ENCODE assay signal across 1 cellular context in the genomic region with DNA sequence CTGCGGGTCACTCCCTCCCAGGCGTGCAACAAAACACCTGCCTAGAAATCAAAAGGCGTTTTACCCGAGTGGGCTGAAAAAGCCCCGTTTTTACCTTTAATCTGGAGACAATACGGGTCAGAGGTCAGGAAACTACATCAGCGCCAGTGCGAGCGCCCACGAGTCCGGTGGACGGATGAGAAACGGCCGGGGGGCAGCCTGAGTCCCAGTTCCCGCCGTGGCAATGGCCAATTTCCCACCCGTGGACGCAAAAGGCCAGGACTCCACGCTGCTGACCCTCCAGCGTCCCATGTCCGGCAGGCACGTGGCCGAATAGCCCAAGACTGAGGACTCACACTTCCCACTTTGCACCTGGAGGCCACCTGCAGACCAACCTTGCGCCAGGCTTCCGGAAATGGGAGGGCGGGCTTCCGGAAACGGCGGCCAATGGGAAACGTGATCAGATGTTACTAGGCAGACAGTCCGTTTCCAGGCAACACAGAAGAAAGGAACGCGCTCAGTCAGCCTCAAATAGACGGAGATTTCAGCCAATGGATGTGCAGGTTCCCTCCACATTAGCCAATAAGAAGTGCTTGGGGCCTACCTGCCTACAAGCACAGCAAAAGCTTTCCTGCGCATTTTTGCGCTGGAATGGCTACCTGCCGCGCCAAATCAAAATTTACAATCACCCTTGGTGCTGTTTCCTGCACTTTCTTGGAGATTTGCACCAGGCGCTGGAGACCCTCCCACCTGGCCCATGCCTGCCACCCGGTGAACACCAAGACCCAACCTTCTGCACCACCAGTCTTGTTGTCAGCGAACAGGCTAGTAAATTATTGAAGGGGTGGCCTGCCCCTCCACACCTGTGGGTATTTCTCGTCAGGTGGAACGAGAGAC.
TF ChIP-seq lines count a peak whose summit lies in the region.

No MANE protein-coding gene starts in this region.

TF ChIP-seq in K562, 482 proteins besides CTCF, POLR2A, EP300 and RAD21 (continued from another document and continues in another):
- TF ChIP-seq, protein P1, sequence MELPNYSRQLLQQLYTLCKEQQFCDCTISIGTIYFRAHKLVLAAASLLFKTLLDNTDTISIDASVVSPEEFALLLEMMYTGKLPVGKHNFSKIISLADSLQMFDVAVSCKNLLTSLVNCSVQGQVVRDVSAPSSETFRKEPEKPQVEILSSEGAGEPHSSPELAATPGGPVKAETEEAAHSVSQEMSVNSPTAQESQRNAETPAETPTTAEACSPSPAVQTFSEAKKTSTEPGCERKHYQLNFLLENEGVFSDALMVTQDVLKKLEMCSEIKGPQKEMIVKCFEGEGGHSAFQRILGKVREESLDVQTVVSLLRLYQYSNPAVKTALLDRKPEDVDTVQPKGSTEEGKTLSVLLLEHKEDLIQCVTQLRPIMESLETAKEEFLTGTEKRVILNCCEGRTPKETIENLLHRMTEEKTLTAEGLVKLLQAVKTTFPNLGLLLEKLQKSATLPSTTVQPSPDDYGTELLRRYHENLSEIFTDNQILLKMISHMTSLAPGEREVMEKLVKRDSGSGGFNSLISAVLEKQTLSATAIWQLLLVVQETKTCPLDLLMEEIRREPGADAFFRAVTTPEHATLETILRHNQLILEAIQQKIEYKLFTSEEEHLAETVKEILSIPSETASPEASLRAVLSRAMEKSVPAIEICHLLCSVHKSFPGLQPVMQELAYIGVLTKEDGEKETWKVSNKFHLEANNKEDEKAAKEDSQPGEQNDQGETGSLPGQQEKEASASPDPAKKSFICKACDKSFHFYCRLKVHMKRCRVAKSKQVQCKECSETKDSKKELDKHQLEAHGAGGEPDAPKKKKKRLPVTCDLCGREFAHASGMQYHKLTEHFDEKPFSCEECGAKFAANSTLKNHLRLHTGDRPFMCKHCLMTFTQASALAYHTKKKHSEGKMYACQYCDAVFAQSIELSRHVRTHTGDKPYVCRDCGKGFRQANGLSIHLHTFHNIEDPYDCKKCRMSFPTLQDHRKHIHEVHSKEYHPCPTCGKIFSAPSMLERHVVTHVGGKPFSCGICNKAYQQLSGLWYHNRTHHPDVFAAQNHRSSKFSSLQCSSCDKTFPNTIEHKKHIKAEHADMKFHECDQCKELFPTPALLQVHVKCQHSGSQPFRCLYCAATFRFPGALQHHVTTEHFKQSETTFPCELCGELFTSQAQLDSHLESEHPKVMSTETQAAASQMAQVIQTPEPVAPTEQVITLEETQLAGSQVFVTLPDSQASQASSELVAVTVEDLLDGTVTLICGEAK (IDR thresholded peaks at IDR 0.05) = peak; percentile 87
- TF ChIP-seq, protein P1 (CRISPR knock-in tag; IDR thresholded peaks at IDR 0.05) = no peak
- TF ChIP-seq ZNF668 (CRISPR knock-in tag; IDR thresholded peaks at IDR 0.05) = no peak
- TF ChIP-seq, protein P2, sequence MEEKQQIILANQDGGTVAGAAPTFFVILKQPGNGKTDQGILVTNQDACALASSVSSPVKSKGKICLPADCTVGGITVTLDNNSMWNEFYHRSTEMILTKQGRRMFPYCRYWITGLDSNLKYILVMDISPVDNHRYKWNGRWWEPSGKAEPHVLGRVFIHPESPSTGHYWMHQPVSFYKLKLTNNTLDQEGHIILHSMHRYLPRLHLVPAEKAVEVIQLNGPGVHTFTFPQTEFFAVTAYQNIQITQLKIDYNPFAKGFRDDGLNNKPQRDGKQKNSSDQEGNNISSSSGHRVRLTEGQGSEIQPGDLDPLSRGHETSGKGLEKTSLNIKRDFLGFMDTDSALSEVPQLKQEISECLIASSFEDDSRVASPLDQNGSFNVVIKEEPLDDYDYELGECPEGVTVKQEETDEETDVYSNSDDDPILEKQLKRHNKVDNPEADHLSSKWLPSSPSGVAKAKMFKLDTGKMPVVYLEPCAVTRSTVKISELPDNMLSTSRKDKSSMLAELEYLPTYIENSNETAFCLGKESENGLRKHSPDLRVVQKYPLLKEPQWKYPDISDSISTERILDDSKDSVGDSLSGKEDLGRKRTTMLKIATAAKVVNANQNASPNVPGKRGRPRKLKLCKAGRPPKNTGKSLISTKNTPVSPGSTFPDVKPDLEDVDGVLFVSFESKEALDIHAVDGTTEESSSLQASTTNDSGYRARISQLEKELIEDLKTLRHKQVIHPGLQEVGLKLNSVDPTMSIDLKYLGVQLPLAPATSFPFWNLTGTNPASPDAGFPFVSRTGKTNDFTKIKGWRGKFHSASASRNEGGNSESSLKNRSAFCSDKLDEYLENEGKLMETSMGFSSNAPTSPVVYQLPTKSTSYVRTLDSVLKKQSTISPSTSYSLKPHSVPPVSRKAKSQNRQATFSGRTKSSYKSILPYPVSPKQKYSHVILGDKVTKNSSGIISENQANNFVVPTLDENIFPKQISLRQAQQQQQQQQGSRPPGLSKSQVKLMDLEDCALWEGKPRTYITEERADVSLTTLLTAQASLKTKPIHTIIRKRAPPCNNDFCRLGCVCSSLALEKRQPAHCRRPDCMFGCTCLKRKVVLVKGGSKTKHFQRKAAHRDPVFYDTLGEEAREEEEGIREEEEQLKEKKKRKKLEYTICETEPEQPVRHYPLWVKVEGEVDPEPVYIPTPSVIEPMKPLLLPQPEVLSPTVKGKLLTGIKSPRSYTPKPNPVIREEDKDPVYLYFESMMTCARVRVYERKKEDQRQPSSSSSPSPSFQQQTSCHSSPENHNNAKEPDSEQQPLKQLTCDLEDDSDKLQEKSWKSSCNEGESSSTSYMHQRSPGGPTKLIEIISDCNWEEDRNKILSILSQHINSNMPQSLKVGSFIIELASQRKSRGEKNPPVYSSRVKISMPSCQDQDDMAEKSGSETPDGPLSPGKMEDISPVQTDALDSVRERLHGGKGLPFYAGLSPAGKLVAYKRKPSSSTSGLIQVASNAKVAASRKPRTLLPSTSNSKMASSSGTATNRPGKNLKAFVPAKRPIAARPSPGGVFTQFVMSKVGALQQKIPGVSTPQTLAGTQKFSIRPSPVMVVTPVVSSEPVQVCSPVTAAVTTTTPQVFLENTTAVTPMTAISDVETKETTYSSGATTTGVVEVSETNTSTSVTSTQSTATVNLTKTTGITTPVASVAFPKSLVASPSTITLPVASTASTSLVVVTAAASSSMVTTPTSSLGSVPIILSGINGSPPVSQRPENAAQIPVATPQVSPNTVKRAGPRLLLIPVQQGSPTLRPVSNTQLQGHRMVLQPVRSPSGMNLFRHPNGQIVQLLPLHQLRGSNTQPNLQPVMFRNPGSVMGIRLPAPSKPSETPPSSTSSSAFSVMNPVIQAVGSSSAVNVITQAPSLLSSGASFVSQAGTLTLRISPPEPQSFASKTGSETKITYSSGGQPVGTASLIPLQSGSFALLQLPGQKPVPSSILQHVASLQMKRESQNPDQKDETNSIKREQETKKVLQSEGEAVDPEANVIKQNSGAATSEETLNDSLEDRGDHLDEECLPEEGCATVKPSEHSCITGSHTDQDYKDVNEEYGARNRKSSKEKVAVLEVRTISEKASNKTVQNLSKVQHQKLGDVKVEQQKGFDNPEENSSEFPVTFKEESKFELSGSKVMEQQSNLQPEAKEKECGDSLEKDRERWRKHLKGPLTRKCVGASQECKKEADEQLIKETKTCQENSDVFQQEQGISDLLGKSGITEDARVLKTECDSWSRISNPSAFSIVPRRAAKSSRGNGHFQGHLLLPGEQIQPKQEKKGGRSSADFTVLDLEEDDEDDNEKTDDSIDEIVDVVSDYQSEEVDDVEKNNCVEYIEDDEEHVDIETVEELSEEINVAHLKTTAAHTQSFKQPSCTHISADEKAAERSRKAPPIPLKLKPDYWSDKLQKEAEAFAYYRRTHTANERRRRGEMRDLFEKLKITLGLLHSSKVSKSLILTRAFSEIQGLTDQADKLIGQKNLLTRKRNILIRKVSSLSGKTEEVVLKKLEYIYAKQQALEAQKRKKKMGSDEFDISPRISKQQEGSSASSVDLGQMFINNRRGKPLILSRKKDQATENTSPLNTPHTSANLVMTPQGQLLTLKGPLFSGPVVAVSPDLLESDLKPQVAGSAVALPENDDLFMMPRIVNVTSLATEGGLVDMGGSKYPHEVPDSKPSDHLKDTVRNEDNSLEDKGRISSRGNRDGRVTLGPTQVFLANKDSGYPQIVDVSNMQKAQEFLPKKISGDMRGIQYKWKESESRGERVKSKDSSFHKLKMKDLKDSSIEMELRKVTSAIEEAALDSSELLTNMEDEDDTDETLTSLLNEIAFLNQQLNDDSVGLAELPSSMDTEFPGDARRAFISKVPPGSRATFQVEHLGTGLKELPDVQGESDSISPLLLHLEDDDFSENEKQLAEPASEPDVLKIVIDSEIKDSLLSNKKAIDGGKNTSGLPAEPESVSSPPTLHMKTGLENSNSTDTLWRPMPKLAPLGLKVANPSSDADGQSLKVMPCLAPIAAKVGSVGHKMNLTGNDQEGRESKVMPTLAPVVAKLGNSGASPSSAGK (IDR thresholded peaks at IDR 0.05) = peak; percentile 83
- TF ChIP-seq DACH1 (IDR thresholded peaks at IDR 0.05; ENCODE audit: partially characterized antibody) = no peak
- TF ChIP-seq TCFL5 (CRISPR knock-in tag; conservative IDR thresholded peaks at IDR 0.05) = no peak
- peak; percentile 87 for TF ChIP-seq GABPA (tag; conservative IDR thresholded peaks at IDR 0.05; ENCODE audit: low read depth)
- TF ChIP-seq ETV6 (IDR thresholded peaks at IDR 0.05; ENCODE audit: borderline replicate concordance in 1 of 2, low read depth in 2 of 2, low read length in 1 of 2) = no peak
- no peak for TF ChIP-seq ETV6 (CRISPR knock-in tag; IDR thresholded peaks at IDR 0.05; ENCODE audit: borderline replicate concordance)
- TF ChIP-seq, protein P3, sequence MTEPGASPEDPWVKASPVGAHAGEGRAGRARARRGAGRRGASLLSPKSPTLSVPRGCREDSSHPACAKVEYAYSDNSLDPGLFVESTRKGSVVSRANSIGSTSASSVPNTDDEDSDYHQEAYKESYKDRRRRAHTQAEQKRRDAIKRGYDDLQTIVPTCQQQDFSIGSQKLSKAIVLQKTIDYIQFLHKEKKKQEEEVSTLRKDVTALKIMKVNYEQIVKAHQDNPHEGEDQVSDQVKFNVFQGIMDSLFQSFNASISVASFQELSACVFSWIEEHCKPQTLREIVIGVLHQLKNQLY (CRISPR knock-in tag; conservative IDR thresholded peaks at IDR 0.05) = no peak
- TF ChIP-seq EWSR1 (IDR thresholded peaks at IDR 0.05; ENCODE audit: borderline replicate concordance, low read depth, partially characterized antibody) = no peak
- 0 out of 2 replicates have a peak, but pooled peaks have one; percentile 22 for TF ChIP-seq LCOR (CRISPR knock-in tag; IDR thresholded peaks at IDR 0.05)
- TF ChIP-seq TEAD1 (CRISPR knock-in tag; IDR thresholded peaks at IDR 0.05) = no peak
- no peak for TF ChIP-seq CHCHD3 (CRISPR knock-in tag; IDR thresholded peaks at IDR 0.05)
- TF ChIP-seq, protein P4, sequence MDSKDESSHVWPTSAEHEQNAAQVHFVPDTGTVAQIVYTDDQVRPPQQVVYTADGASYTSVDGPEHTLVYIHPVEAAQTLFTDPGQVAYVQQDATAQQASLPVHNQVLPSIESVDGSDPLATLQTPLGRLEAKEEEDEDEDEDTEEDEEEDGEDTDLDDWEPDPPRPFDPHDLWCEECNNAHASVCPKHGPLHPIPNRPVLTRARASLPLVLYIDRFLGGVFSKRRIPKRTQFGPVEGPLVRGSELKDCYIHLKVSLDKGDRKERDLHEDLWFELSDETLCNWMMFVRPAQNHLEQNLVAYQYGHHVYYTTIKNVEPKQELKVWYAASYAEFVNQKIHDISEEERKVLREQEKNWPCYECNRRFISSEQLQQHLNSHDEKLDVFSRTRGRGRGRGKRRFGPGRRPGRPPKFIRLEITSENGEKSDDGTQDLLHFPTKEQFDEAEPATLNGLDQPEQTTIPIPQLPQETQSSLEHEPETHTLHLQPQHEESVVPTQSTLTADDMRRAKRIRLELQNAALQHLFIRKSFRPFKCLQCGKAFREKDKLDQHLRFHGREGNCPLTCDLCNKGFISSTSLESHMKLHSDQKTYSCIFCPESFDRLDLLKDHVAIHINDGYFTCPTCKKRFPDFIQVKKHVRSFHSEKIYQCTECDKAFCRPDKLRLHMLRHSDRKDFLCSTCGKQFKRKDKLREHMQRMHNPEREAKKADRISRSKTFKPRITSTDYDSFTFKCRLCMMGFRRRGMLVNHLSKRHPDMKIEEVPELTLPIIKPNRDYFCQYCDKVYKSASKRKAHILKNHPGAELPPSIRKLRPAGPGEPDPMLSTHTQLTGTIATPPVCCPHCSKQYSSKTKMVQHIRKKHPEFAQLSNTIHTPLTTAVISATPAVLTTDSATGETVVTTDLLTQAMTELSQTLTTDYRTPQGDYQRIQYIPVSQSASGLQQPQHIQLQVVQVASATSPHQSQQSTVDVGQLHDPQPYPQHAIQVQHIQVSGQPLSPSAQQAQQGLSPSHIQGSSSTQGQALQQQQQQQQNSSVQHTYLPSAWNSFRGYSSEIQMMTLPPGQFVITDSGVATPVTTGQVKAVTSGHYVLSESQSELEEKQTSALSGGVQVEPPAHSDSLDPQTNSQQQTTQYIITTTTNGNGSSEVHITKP (IDR thresholded peaks at IDR 0.05; ENCODE audit: partially characterized antibody) = no peak
- no peak for TF ChIP-seq ZNF431 (CRISPR knock-in tag; IDR thresholded peaks at IDR 0.05)
- no peak for TF ChIP-seq KAT7 (CRISPR knock-in tag; IDR thresholded peaks at IDR 0.05; ENCODE audit: borderline replicate concordance)
- no peak for TF ChIP-seq SP1 (CRISPR knock-in tag; IDR thresholded peaks at IDR 0.05)
- TF ChIP-seq NUFIP1 (IDR thresholded peaks at IDR 0.05; ENCODE audit: partially characterized antibody) = no peak
- TF ChIP-seq HNRNPUL1 (IDR thresholded peaks at IDR 0.05; ENCODE audit: low read length) = no peak
- TF ChIP-seq ZFPM2 (CRISPR knock-in tag; IDR thresholded peaks at IDR 0.05) = no peak
- TF ChIP-seq NRF1 (conservative IDR thresholded peaks at IDR 0.05 in 1 of 2, IDR thresholded peaks at IDR 0.05 in 1 of 2) = peak in 1 of 2 experiments; percentile 38; a peak in 2 of 4 replicates
